ENCODE assay signal across 16 cellular contexts in genomic region chr14:56809262-56810215, GRCh38. TPM values are rescaled to one million over a fixed set of nuclear protein-coding genes. Genes with fewer than 3 reads are reported as not detected.
A peak's percentile ranks its signal among the peaks of the same experiment; 100 is the strongest.
DNase-seq lines count a peak whose midpoint lies in the region; ATAC-seq, FAIRE-seq and TF ChIP-seq lines count a peak whose summit lies in the region.
"Had no signal": no experiment of that assay in that cellular context is flagged by ENCODE, and none has a peak within 500 bp of the region (broad histone marks: within the 10 kb centered on the region; RNA-seq: fewer than 3 reads in every experiment).

No MANE protein-coding gene starts in this region.

- H3K27me3 Mint-ChIP-seq in brain (peaks cover 95% of the 10 kb centered on the region), naive B cell (peaks cover 74 to 88% (median 88%) of the 10 kb centered on the region in 3 donors)

- 5% methylated on average over 65 of the region's 65 CpGs for WGBS in right cardiac atrium

- H3K27ac Mint-ChIP-seq in brain (peak overlapping the region; percentile 10 to 98 (median 80)), naive B cell (peak overlapping the region in 3 of 6 donors; percentile 48 to 89 (median 79))
- H3K27ac Mint-ChIP-seq: memory B cell had no signal

- intact Hi-C loops in right cardiac atrium (cut with DNase I) (no loop called here), left cardiac atrium (cut with DNase I) (no loop called here)

- peak overlapping the region; percentile 26 for H3K4me3 ChIP-seq in right cardiac atrium (ENCODE audit: low read length)

- no peaks in the 10 kb centered on the region for H3K9me3 ChIP-seq in right cardiac atrium (ENCODE audit: control insufficient read depth, low read length)

- FAIRE-seq in urothelium cell line (lab: Jason Lieb, UNC): peak; percentile 37

- H3K4me3 Mint-ChIP-seq in brain (peak overlapping the region; percentile 77 to 90 (median 88)), naive B cell (peak overlapping the region in 7 of 8 donors; percentile 18 to 75 (median 34))
- H3K4me3 Mint-ChIP-seq: memory B cell had no signal

- H3K27me3 ChIP-seq in right cardiac atrium (ENCODE audit: control insufficient read depth, insufficient read depth): peaks cover 3% of the 10 kb centered on the region

- no peaks in the 10 kb centered on the region for H3K4me1 ChIP-seq in right cardiac atrium (ENCODE audit: control insufficient read depth, insufficient read depth, low read length)

- no peak for DNase-seq in right cardiac atrium
- no peak for DNase-seq in left cardiac atrium
- no peak for DNase-seq in naive B cell
- no peak for DNase-seq in urothelium cell line (ENCODE audit: low spot score)
- no peak for DNase-seq in effector CD4-positive, alpha-beta T cell
- DNase-seq in NCI-H345 (lab: John Stamatoyannopoulos, UW): no peak
- DNase-seq: effector CD8-positive, alpha-beta T cell; IMR-90; NCI-H1105 treated with DMSO at 0.1 percent for 48 hours had no signal

- H3K9me3 Mint-ChIP-seq in brain (peaks cover 1 to 10% (median 4%) of the 10 kb centered on the region in 5 experiments), naive B cell (peaks cover 1 to 28% (median 19%) of the 10 kb centered on the region in 7 donors)

- H3K4me1 Mint-ChIP-seq in brain: peaks cover 59% of the 10 kb centered on the region
- H3K4me1 Mint-ChIP-seq in naive B cell: peaks cover 11 to 22% (median 14%) of the 10 kb centered on the region in 3 donors

- no peak for TF ChIP-seq CTCF in brain (conservative IDR thresholded peaks at IDR 0.05)

- H3K27ac ChIP-seq in right cardiac atrium (ENCODE audit: low read length): no peak overlapping the region

- H3K36me3 Mint-ChIP-seq in brain (peaks cover 19% of the 10 kb centered on the region), naive B cell (peaks cover 0 to 21% of the 10 kb centered on the region in 2 donors)
- H3K36me3 Mint-ChIP-seq: memory B cell had no signal

- ATAC-seq in right cardiac atrium (no peak), left cardiac atrium (no peak), naive B cell (ENCODE audit: low read depth in 2 of 2) (no peak), HG03135 (IDR thresholded peaks at IDR 0.05; ENCODE audit: unreplicated experiment) (no peak)
- ATAC-seq: Panc1 had no signal

RNA-seq across cellular contexts. Expression of gene OTX2, which starts 0.7 kb away (rescaled TPM):
- total RNA-seq in right cardiac atrium (not detected), left cardiac atrium (not detected)
- polyA plus RNA-seq in right cardiac atrium (not detected), brain (ENCODE audit: insufficient read depth, low read depth, low replicate concordance) (not detected), naive B cell (ENCODE audit: low read depth in 6 of 6) (not detected)
- total RNA-seq: IMR-90; NCI-H460; T-helper 1 cell treated with Interleukin-12 subunit alpha and Interleukin-12 subunit beta and Interleukin-4 antibody, amounts not matched to agents 30 ng/mL and 1 ng/mL, for 36 hours had no signal
- polyA plus RNA-seq: BJ, IMR-90 had no signal
